ENCODE assay signal across 27 cellular contexts in genomic region chr12:1515010-1515409, GRCh38.
DNase-seq lines count a peak whose midpoint lies in the region; ATAC-seq and TF ChIP-seq lines count a peak whose summit lies in the region.
"Had no signal": no experiment of that assay in that cellular context is flagged by ENCODE, and none has a peak within 500 bp of the region (broad histone marks: within the 10 kb centered on the region; RNA-seq: fewer than 3 reads in every experiment).

No MANE protein-coding gene starts in this region.

- peaks cover 5 to 16% of the 10 kb centered on the region in 2 experiments; a peak in 3 of 4 replicates for H3K4me1 ChIP-seq in SK-N-SH (ENCODE audit: control insufficient read depth in 1 of 2, insufficient read depth in 2 of 2, low read depth in 1 of 2, low read length in 1 of 2)
- H3K4me1 ChIP-seq: BE2C had no signal

- CTCF ChIA-PET in SK-N-SH (lab: Yijun Ruan, JAX), result no interaction called here

- H3K27me3 ChIP-seq in SK-N-SH (ENCODE audit: insufficient read depth), result no peaks in the 10 kb centered on the region
- H3K27me3 ChIP-seq: BE2C; BLaER1; BLaER1 treated with 17β-estradiol and CSF1 and Interleukin-3, amounts not matched to agents 10 nM and 100 nM had no signal

- TF ChIP-seq CTCF in SK-N-SH (IDR thresholded peaks at IDR 0.05), result no peak

- H3K9me3 ChIP-seq in SK-N-SH, result no peaks in the 10 kb centered on the region
- H3K9me3 ChIP-seq: Caco-2 had no signal

- no peak for DNase-seq in SK-N-SH
- DNase-seq: 8988T; ACHN; AML-193; BE2C; C1 segment of cervical spinal cord; Caco-2; Calu3; CD4-positive, alpha-beta memory T cell; CD4-positive, alpha-beta T cell; CD4-positive, CD25-positive, alpha-beta regulatory T cell; CD8-positive, alpha-beta memory T cell; CD8-positive, alpha-beta T cell; COR-L47; DMS 273 treated with DMSO at 0.1 percent for 48 hours; DMS153; DMS53; DMS79; DMS79 treated with DMSO at 0.1 percent for 48 hours; DND-41; EL had no signal

- no peak overlapping the region for H3K4me2 ChIP-seq in SK-N-SH
- H3K4me2 ChIP-seq: A549; BLaER1; BLaER1 treated with 17β-estradiol and CSF1 and Interleukin-3, amounts not matched to agents 10 nM and 100 nM had no signal

- no peaks in the 10 kb centered on the region for H4K20me1 ChIP-seq in SK-N-SH (ENCODE audit: insufficient read depth)
- H4K20me1 ChIP-seq: BLaER1; BLaER1 treated with 17β-estradiol and CSF1 and Interleukin-3, amounts not matched to agents 10 nM and 100 nM had no signal

- no peak overlapping the region for H2AFZ ChIP-seq in SK-N-SH (ENCODE audit: low read depth)

- no peak overlapping the region for H3K27ac ChIP-seq in SK-N-SH (ENCODE audit: low read depth in 2 of 2, low read length in 1 of 2)
- H3K27ac ChIP-seq: 22Rv1; A549; BLaER1; BLaER1 treated with 17β-estradiol and CSF1 and Interleukin-3, amounts not matched to agents 10 nM and 100 nM; C4-2B had no signal

- peaks cover 0 to 4% of the 10 kb centered on the region in 2 experiments for H3K36me3 ChIP-seq in SK-N-SH (replicated peaks in 1 of 2; ENCODE audit: control insufficient read depth in 1 of 2, insufficient read depth in 2 of 2, low read length in 1 of 2)
- H3K36me3 ChIP-seq: BE2C; BLaER1; BLaER1 treated with 17β-estradiol and CSF1 and Interleukin-3, amounts not matched to agents 10 nM and 100 nM had no signal

- H3F3A ChIP-seq in SK-N-SH (replicated peaks; ENCODE audit: insufficient read depth), result peaks cover 12% of the 10 kb centered on the region

- no peak for TF ChIP-seq EP300 in SK-N-SH (IDR thresholded peaks at IDR 0.05; ENCODE audit: borderline replicate concordance in 1 of 2, low read depth in 1 of 2, low read length in 1 of 2)

- H3K79me2 ChIP-seq in SK-N-SH (ENCODE audit: insufficient read depth), result no peaks in the 10 kb centered on the region

- H3K9ac ChIP-seq in SK-N-SH, result no peak overlapping the region
- H3K9ac ChIP-seq: BLaER1; BLaER1 treated with 17β-estradiol and CSF1 and Interleukin-3, amounts not matched to agents 10 nM and 100 nM had no signal

- no peak overlapping the region for H3K4me3 ChIP-seq in SK-N-SH (ENCODE audit: low read depth in 2 of 2, low read length in 1 of 2)
- H3K4me3 ChIP-seq: A549; BLaER1; BLaER1 treated with 17β-estradiol and CSF1 and Interleukin-3, amounts not matched to agents 10 nM and 100 nM had no signal

- no peak for TF ChIP-seq RAD21 in SK-N-SH (IDR thresholded peaks at IDR 0.05; ENCODE audit: low read length)

- ATAC-seq in SK-N-SH treated with all-trans-retinoic acid at 6 μM for 48 hours, result no peak
- ATAC-seq: A549; CD8-positive, alpha-beta T cell had no signal

- 96% methylated on average over 1 of the region's 1 CpG for WGBS in SK-N-SH (ENCODE audit: low lambda C conversion rate)

- POLR2A ChIA-PET in SK-N-SH (lab: Yijun Ruan, JAX), result no interaction called here

- H3K9me2 ChIP-seq in SK-N-SH, result no peaks in the 10 kb centered on the region

TF ChIP-seq in SK-N-SH treated with all-trans-retinoic acid at 6 μM for 48 hours, 23 proteins besides CTCF, POLR2A, EP300 and RAD21:
- TF ChIP-seq ESRRG (CRISPR knock-in tag; IDR thresholded peaks at IDR 0.05) (no peak), ZNF8 (CRISPR knock-in tag; IDR thresholded peaks at IDR 0.05) (peak; percentile 91)

TF ChIP-seq in SK-N-SH, 30 proteins besides CTCF, POLR2A, EP300 and RAD21:
- TF ChIP-seq REST (IDR thresholded peaks at IDR 0.05; ENCODE audit: low read depth, low read length), result no peak
- no peak for TF ChIP-seq RXRA (IDR thresholded peaks at IDR 0.05; ENCODE audit: borderline replicate concordance, low read depth)
- no peak for TF ChIP-seq MAX (IDR thresholded peaks at IDR 0.05; ENCODE audit: low read depth)
- TF ChIP-seq PBX3 (IDR thresholded peaks at IDR 0.05), result no peak
- TF ChIP-seq USF2 (IDR thresholded peaks at IDR 0.05; ENCODE audit: borderline replicate concordance, low read depth, low read length), result no peak
- TF ChIP-seq JUND (IDR thresholded peaks at IDR 0.05), result no peak
- no peak for TF ChIP-seq FOXM1 (IDR thresholded peaks at IDR 0.05; ENCODE audit: low read depth)
- TF ChIP-seq MEF2A (IDR thresholded peaks at IDR 0.05; ENCODE audit: borderline replicate concordance, low read depth), result no peak
- TF ChIP-seq GABPA (IDR thresholded peaks at IDR 0.05; ENCODE audit: low read depth), result no peak
- no peak for TF ChIP-seq TCF12 (IDR thresholded peaks at IDR 0.05)
- no peak for TF ChIP-seq SIN3A (IDR thresholded peaks at IDR 0.05; ENCODE audit: borderline replicate concordance, low read depth, low read length)
- TF ChIP-seq CHD2 (IDR thresholded peaks at IDR 0.05; ENCODE audit: low read length, partially characterized antibody), result no peak
- no peak for TF ChIP-seq POLR2AphosphoS5 (IDR thresholded peaks at IDR 0.05; ENCODE audit: low read depth, low read length)
- TF ChIP-seq ELF1 (IDR thresholded peaks at IDR 0.05), result no peak
- no peak for TF ChIP-seq SMC3 (IDR thresholded peaks at IDR 0.05; ENCODE audit: low read depth, low read length)
- no peak for TF ChIP-seq RCOR1 (IDR thresholded peaks at IDR 0.05; ENCODE audit: low read length)
- no peak for TF ChIP-seq ZBTB33 (IDR thresholded peaks at IDR 0.05; ENCODE audit: borderline replicate concordance, low read depth)
